ENCODE assay signal across 8 cellular contexts in the genomic region with DNA sequence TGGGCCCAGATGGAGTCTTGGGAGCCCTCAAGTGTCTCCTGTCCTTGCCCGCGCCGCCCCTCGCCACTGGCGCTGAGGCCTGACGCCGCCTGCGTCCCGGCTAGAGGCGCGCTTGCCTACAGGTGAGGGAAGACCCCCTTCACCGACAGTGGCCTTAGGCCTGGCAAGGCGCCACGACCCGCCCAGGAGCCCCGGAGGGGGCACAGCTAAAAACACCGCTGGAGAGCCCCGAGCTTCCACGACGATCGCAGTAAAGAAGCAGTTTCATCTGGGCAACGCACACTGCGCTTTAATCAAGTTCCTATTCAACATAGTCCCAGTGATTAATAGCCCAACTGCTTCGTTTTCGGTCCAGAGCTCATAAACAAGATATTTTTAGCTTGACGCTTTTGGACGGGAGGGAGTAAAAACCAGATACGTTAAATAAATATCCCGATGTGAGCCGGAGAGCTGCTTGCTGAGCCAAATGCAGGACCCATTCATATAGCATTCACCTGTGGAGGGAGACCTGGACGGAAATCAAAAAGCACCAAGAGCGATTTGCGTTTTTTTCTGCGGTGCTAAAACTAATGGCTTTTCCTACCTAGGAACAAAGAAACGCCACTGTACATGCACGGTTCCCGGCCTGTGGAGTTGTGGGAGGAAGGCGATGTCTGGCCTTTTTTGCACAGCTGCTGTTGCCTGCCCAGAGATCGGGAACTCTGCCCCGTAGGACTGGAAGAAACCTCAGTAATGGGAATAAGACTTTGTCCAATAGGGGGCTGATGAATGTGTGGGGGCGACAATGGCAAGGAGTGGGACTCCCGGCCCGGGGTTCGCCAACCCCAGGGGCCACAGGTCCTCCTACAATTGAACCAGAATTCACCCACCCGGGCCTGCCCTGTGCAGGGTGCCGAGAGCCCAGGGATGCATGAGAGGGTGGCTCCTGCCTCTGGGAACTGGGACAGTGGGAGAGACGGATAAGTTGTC. TPM values are rescaled to one million over a fixed set of nuclear protein-coding genes. Genes with fewer than 3 reads are reported as not detected.
A peak's percentile ranks its signal among the peaks of the same experiment; 100 is the strongest.
DNase-seq lines count a peak whose midpoint lies in the region; ATAC-seq, FAIRE-seq and TF ChIP-seq lines count a peak whose summit lies in the region.

No MANE protein-coding gene starts in this region.

- no peak overlapping the region for H2AFZ ChIP-seq in HCT116 (ENCODE audit: low read depth, low read length, poor library complexity, severe bottlenecking)

- no peaks in the 10 kb centered on the region for H3K79me2 ChIP-seq in HCT116 (ENCODE audit: insufficient read depth, low read length)

- H3K27me3 ChIP-seq in HCT116 (ENCODE audit: insufficient read depth, low read length): no peaks in the 10 kb centered on the region
- H3K27me3 ChIP-seq in bronchial epithelial cell (ENCODE audit: control insufficient read depth, insufficient read depth, low read length): no peaks in the 10 kb centered on the region
- H3K27me3 ChIP-seq in left lung: peaks cover 8 to 52% of the 10 kb centered on the region in 2 donors

- H3K27me3 Mint-ChIP-seq in stimulated activated naive B cell treated with anti-CD40 and anti-IgM and Interleukin-4, amounts not matched to agents 10 μg/mL and 1 μg/mL and 100 μg/mL, for 72 hours: peaks cover 48 to 60% of the 10 kb centered on the region in 2 donors

- DNase-seq in HCT116 (ENCODE audit: low read depth, low spot score) (no peak), bronchial epithelial cell (ENCODE audit: low read depth) (no peak), left lung (peak in 1 of 2 donors; percentile 86), globus pallidus (ENCODE audit: low spot score) (no peak), GM12891 (ENCODE audit: insufficient read length, low spot score) (no peak)
- no peak for DNase-seq in stimulated activated naive B cell treated with anti-CD40 and anti-IgM and Interleukin-4, amounts not matched to agents 10 μg/mL and 1 μg/mL and 100 μg/mL, for 72 hours

- peaks cover 0 to 2% of the 10 kb centered on the region in 2 donors for H3K9me3 Mint-ChIP-seq in stimulated activated naive B cell treated with anti-CD40 and anti-IgM and Interleukin-4, amounts not matched to agents 10 μg/mL and 1 μg/mL and 100 μg/mL, for 72 hours

- H3K36me3 ChIP-seq in HCT116 (ENCODE audit: control insufficient read depth in 1 of 2, insufficient read depth in 2 of 2, low read length in 2 of 2): no peaks in the 10 kb centered on the region
- H3K36me3 ChIP-seq in bronchial epithelial cell (ENCODE audit: control insufficient read depth, insufficient read depth, low read length): peaks cover 2% of the 10 kb centered on the region
- no peaks in the 10 kb centered on the region for H3K36me3 ChIP-seq in left lung

- no peak overlapping the region for H3K27ac Mint-ChIP-seq in stimulated activated naive B cell treated with anti-CD40 and anti-IgM and Interleukin-4, amounts not matched to agents 10 μg/mL and 1 μg/mL and 100 μg/mL, for 72 hours

- no peak for TF ChIP-seq POLR2A in HCT116 (IDR thresholded peaks at IDR 0.05; ENCODE audit: borderline replicate concordance, extremely low read depth, insufficient read depth, insufficient read length)
- no peak for TF ChIP-seq POLR2A in GM12891 (IDR thresholded peaks at IDR 0.05; ENCODE audit: low read depth, low read length)

- H3K4me1 Mint-ChIP-seq in stimulated activated naive B cell treated with anti-CD40 and anti-IgM and Interleukin-4, amounts not matched to agents 10 μg/mL and 1 μg/mL and 100 μg/mL, for 72 hours: peaks cover 5 to 18% of the 10 kb centered on the region in 2 donors

- H3K9me2 ChIP-seq in HCT116 (ENCODE audit: insufficient read depth): no peaks in the 10 kb centered on the region

- no peak for TF ChIP-seq RAD21 in HCT116 (IDR thresholded peaks at IDR 0.05; ENCODE audit: low read depth)

- H3K4me3 Mint-ChIP-seq in stimulated activated naive B cell treated with anti-CD40 and anti-IgM and Interleukin-4, amounts not matched to agents 10 μg/mL and 1 μg/mL and 100 μg/mL, for 72 hours: peak overlapping the region; percentile 25 to 92

- H3K4me3 ChIP-seq in HCT116 (replicated peaks in 1 of 2; ENCODE audit: low read depth in 1 of 2, low read length in 2 of 2) (peak overlapping the region; percentile 70 to 82), bronchial epithelial cell (ENCODE audit: low read depth, low read length) (peak overlapping the region; percentile 76), left lung (peak overlapping the region; percentile 66 to 70)

- H3K27ac ChIP-seq in HCT116 (ENCODE audit: low read depth, low read length) (peak overlapping the region; percentile 70; the same call in 1 of the 2 replicates), left lung (peak overlapping the region; percentile 81 to 93)

- H3K36me3 Mint-ChIP-seq in stimulated activated naive B cell treated with anti-CD40 and anti-IgM and Interleukin-4, amounts not matched to agents 10 μg/mL and 1 μg/mL and 100 μg/mL, for 72 hours: peaks cover 2 to 3% of the 10 kb centered on the region in 2 donors

- TSS peak; percentile 67 for BruUV-seq in HCT116 (replicated peaks; lab: Mats Ljungman, UMichigan)

- H3K9me3 ChIP-seq in HCT116 (ENCODE audit: control insufficient read depth in 1 of 2, insufficient read depth in 1 of 2, low read depth in 1 of 2, low read length in 2 of 2): no peaks in the 10 kb centered on the region
- peaks cover 0 to 2% of the 10 kb centered on the region in 2 donors for H3K9me3 ChIP-seq in left lung

- H3K4me1 ChIP-seq in HCT116 (ENCODE audit: control insufficient read depth in 1 of 2, insufficient read depth in 2 of 2, low read length in 2 of 2) (peaks cover 8 to 21% of the 10 kb centered on the region in 2 experiments; a peak in 2 of 4 replicates), left lung (peaks cover 15 to 42% of the 10 kb centered on the region in 2 donors)

- no peaks in the 10 kb centered on the region for H4K20me1 ChIP-seq in HCT116 (ENCODE audit: insufficient read depth)

- no peak for TF ChIP-seq CTCF in HCT116 (IDR thresholded peaks at IDR 0.05 in 2 of 3, conservative IDR thresholded peaks at IDR 0.05 in 1 of 3; ENCODE audit: borderline replicate concordance in 1 of 3, insufficient read depth in 1 of 3, low read depth in 2 of 3, low read length in 2 of 3)
- no peak for TF ChIP-seq CTCF in bronchial epithelial cell (IDR thresholded peaks at IDR 0.05; ENCODE audit: insufficient read depth, low read length, severe bottlenecking)
- no peak for TF ChIP-seq CTCF in left lung (IDR thresholded peaks at IDR 0.05)

- H3K4me2 ChIP-seq in HCT116 (ENCODE audit: low read length): peak overlapping the region; percentile 96

- peak overlapping the region; percentile 93 for H3K9ac ChIP-seq in HCT116 (ENCODE audit: low read length)

- intact Hi-C loops in HCT116 (cut with micrococcal nuclease) (loop anchor here (2.0 to 5.0 kb wide), 2 partner anchors 57 to 69 kb away; a partner anchor contains a TSS), left lung (cut with DNase I) (no loop called here)

- CTCF ChIA-PET in HCT116 (lab: Charles Lee): interaction anchor here (1.8 to 1.9 kb wide), 2 partner anchors 7 to 69 kb away, joined by 7 to 12 read pairs; no protein-coding TSS in a partner anchor

- POLR2A ChIA-PET in HCT116 (lab: Charles Lee): interaction anchor here (2.5 kb wide), 1 partner anchor 70 kb away, joined by 17 read pairs; a partner anchor contains a TSS

- RAD21 ChIA-PET in HCT116 (lab: Charles Lee; ENCODE audit: low non-redundant PET in 1 of 2, low total read pairs in 2 of 2, uncharacterized antibody in 2 of 2, unreplicated experiment in 2 of 2): interaction anchor here in 1 of 2 experiments (0.5 kb wide), 1 partner anchor 120 kb away, joined by 3 read pairs; no protein-coding TSS in a partner anchor

- ATAC-seq in HCT116 (no peak), left lung (peak; percentile 5), HG02884 (IDR thresholded peaks at IDR 0.05; ENCODE audit: unreplicated experiment) (no peak), GM21619 (IDR thresholded peaks at IDR 0.05; ENCODE audit: unreplicated experiment) (no peak)
- ATAC-seq in stimulated activated naive B cell treated with anti-CD40 and anti-IgM and Interleukin-4, amounts not matched to agents 10 μg/mL and 1 μg/mL and 100 μg/mL, for 72 hours (replicated peaks): no peak

- FAIRE-seq in bronchial epithelial cell (lab: Jason Lieb, UNC) (no peak), GM12891 (lab: Jason Lieb, UNC) (no peak)

TF ChIP-seq in HCT116, 20 proteins besides CTCF, POLR2A, EP300 and RAD21:
- TF ChIP-seq SIN3A (IDR thresholded peaks at IDR 0.05; ENCODE audit: low read depth) (no peak), EZH2 (IDR thresholded peaks at IDR 0.05) (no peak), ZFX (IDR thresholded peaks at IDR 0.05) (no peak), YY1 (IDR thresholded peaks at IDR 0.05; ENCODE audit: extremely low read depth, insufficient replicate concordance, low read depth, low read length) (no peak), SP1 (IDR thresholded peaks at IDR 0.05; ENCODE audit: low read depth) (no peak), POLR2AphosphoS5 (IDR thresholded peaks at IDR 0.05; ENCODE audit: low read depth, low read length) (no peak)

TF ChIP-seq in GM12891, 5 proteins besides CTCF, POLR2A, EP300 and RAD21:
- no peak for TF ChIP-seq POU2F2 (IDR thresholded peaks at IDR 0.05; ENCODE audit: low read depth, low read length)
- TF ChIP-seq SPI1 (IDR thresholded peaks at IDR 0.05; ENCODE audit: low read depth, low read length): no peak
- TF ChIP-seq PAX5 (IDR thresholded peaks at IDR 0.05; ENCODE audit: insufficient read depth, low read length, severe bottlenecking): no peak
- TF ChIP-seq TAF1 (IDR thresholded peaks at IDR 0.05; ENCODE audit: low read depth, low read length): no peak
- no peak for TF ChIP-seq POLR2AphosphoS5 (IDR thresholded peaks at IDR 0.05; ENCODE audit: low read depth, low read length)

RNA-seq across cellular contexts. Expression of a gene that starts 1.7 kb away (rescaled TPM):
- total RNA-seq in HCT116 (2021; ENCODE audit: unreplicated experiment): 7.0 TPM
- 3.6 and 4.1 TPM in 2 replicates for polyA plus RNA-seq in HCT116 (2012)
- 10.8 and 17.4 TPM in 2 replicates for total RNA-seq in bronchial epithelial cell
- total RNA-seq in left lung: 10 to 100 TPM; 43.4 to 93.8 TPM
- not detected for polyA plus RNA-seq in GM12891 (2012; ENCODE audit: low read depth, missing spikeins)
